In the genomic region with DNA sequence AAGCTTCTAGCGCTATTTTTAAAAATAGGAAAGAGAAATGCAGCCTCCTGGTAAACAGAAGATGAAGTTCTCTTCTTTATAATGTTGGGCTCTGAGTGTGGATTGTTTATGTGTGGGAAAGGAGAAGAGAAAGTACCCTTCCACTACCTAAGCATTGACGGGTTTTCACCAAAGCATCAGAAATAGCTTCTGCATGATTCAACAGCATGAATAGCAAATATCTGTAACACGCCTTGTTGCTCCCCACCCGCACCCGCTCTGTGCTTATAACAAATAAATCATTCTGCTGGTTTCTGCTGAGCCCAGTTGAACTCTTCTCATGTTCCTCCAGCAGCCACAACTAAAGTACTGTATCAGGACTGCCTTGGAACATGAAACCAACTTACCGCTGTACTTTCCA, we compare ENCODE assay signal across 8 cellular contexts. TPM values are rescaled to one million over a fixed set of nuclear protein-coding genes. Genes with fewer than 3 reads are reported as not detected.
DNase-seq lines count a peak whose midpoint lies in the region; ATAC-seq, FAIRE-seq and TF ChIP-seq lines count a peak whose summit lies in the region.

No MANE protein-coding gene starts in this region.

- intact Hi-C loops in PC-3 (cut with micrococcal nuclease) (no loop called here), thyroid gland (cut with DNase I) (no loop called here)

- no peak for TF ChIP-seq POLR2A in thyroid gland (IDR thresholded peaks at IDR 0.05)

- no peak overlapping the region for H3K23ac ChIP-seq in trophoblast cell (ENCODE audit: low read length)

- no peak overlapping the region for H3K14ac ChIP-seq in trophoblast cell (ENCODE audit: low read length)

- H3K27ac ChIP-seq in PC-3 (ENCODE audit: low read length) = no peak overlapping the region
- H3K27ac ChIP-seq in trophoblast cell (ENCODE audit: low read depth, low read length) = no peak overlapping the region
- H3K27ac ChIP-seq in small intestine (ENCODE audit: low read depth in 1 of 2, low read length in 1 of 2) = no peak overlapping the region
- H3K27ac ChIP-seq in thyroid gland = no peak overlapping the region

- DNase-seq in PC-3 (peak; percentile 62), trophoblast cell (peak; percentile 2 to 17), dedifferentiated amniotic fluid mesenchymal stem cell (ENCODE audit: extremely low spot score) (no peak), small intestine (no peak), thyroid gland (no peak)
- DNase-seq in activated CD8-positive, alpha-beta memory T cell treated with anti-CD3 and anti-CD28 coated beads, Interleukin-2, amount 50 U/mL, for 48 hours = no peak

- H3K4me1 ChIP-seq in PC-3 (ENCODE audit: insufficient read depth, low read length) = peaks cover 11% of the 10 kb centered on the region
- H3K4me1 ChIP-seq in trophoblast cell (ENCODE audit: control insufficient read depth in 1 of 2, insufficient read depth in 2 of 2, low read length in 2 of 2) = no peaks in the 10 kb centered on the region
- H3K4me1 ChIP-seq in small intestine (ENCODE audit: control insufficient read depth in 2 of 2, insufficient read depth in 1 of 2, low read depth in 1 of 2, low read length in 1 of 2) = no peaks in the 10 kb centered on the region
- H3K4me1 ChIP-seq in thyroid gland = no peaks in the 10 kb centered on the region

- WGBS in trophoblast cell (ENCODE audit: extremely low coverage, insufficient coverage, insufficient read length) = no CpG with 5 or more reads among the region's 6 CpGs
- whole genome bisulfite sequencing in small intestine, 3 donors = 77 to 86% (median 77%) methylated on average over 6 of the region's 6 CpGs
- 92% methylated on average over 6 of the region's 6 CpGs for WGBS in thyroid gland, 2 donors

- CTCF ChIA-PET in PC-3 (lab: Charles Lee) = no interaction called here

- no peak overlapping the region for H4K8ac ChIP-seq in trophoblast cell (ENCODE audit: low read depth, low read length)

- no peaks in the 10 kb centered on the region for H3K9me3 ChIP-seq in PC-3 (ENCODE audit: low read length)
- no peaks in the 10 kb centered on the region for H3K9me3 ChIP-seq in trophoblast cell (ENCODE audit: insufficient read depth, low read depth, low read length)
- H3K9me3 ChIP-seq in small intestine (ENCODE audit: control insufficient read depth, low read depth) = no peaks in the 10 kb centered on the region
- H3K9me3 ChIP-seq in thyroid gland = no peaks in the 10 kb centered on the region

- H3K9ac ChIP-seq in PC-3 (ENCODE audit: low read length) = no peak overlapping the region
- no peak overlapping the region for H3K9ac ChIP-seq in trophoblast cell (ENCODE audit: low read length)

- POLR2A ChIA-PET in PC-3 (lab: Charles Lee; ENCODE audit: unreplicated experiment) = interaction anchor here (0.6 kb wide), 1 partner anchor 629 kb away, joined by 5 read pairs; no protein-coding TSS in a partner anchor

- H4K12ac ChIP-seq in trophoblast cell (ENCODE audit: low read depth, low read length) = no peak overlapping the region

- H4K20me1 ChIP-seq in PC-3 (ENCODE audit: low read length) = no peaks in the 10 kb centered on the region

- H3K9me2 ChIP-seq in PC-3 (replicated peaks; ENCODE audit: low read length) = no peaks in the 10 kb centered on the region

- H2BK12ac ChIP-seq in trophoblast cell (ENCODE audit: low read length) = no peak overlapping the region

- no peak overlapping the region for H2BK120ac ChIP-seq in trophoblast cell (ENCODE audit: insufficient read depth, low read length, poor library complexity)

- ATAC-seq in GM18907 (IDR thresholded peaks at IDR 0.05; ENCODE audit: unreplicated experiment) (peak; percentile 83), HG02798 (IDR thresholded peaks at IDR 0.05; ENCODE audit: poor library complexity, unreplicated experiment) (peak; percentile 83), PC-3 (peak; percentile 84)

- H3K27me3 ChIP-seq in PC-3 (ENCODE audit: low read length) (no peaks in the 10 kb centered on the region), trophoblast cell (ENCODE audit: insufficient read depth, low read length) (no peaks in the 10 kb centered on the region), small intestine (ENCODE audit: control insufficient read depth in 2 of 2, insufficient read depth in 2 of 2, low read length in 2 of 2) (no peaks in the 10 kb centered on the region), thyroid gland (no peaks in the 10 kb centered on the region)

- H3K18ac ChIP-seq in trophoblast cell (ENCODE audit: low read length) = no peak overlapping the region

- H3K4me3 ChIP-seq in PC-3 (ENCODE audit: low read length) (no peak overlapping the region), trophoblast cell (ENCODE audit: low read depth, low read length) (no peak overlapping the region), small intestine (ENCODE audit: low read depth in 1 of 2, low read length in 2 of 2) (no peak overlapping the region), thyroid gland (replicated peaks in 1 of 3) (no peak overlapping the region)

- FAIRE-seq in small intestine (lab: Jason Lieb, UNC) = no peak

- no peak overlapping the region for H2BK5ac ChIP-seq in trophoblast cell (ENCODE audit: low read depth, low read length, poor library complexity)

- BruUV-seq in PC-3 (replicated peaks; lab: Mats Ljungman, UMichigan) = no TSS peak

- no peak overlapping the region for H2AK5ac ChIP-seq in trophoblast cell (ENCODE audit: low read length)

- no peaks in the 10 kb centered on the region for H3K79me1 ChIP-seq in trophoblast cell (ENCODE audit: low read length)

- H3K79me2 ChIP-seq in PC-3 (ENCODE audit: low read length) (no peaks in the 10 kb centered on the region), trophoblast cell (ENCODE audit: control insufficient read depth, insufficient read depth, low read length, poor library complexity) (no peaks in the 10 kb centered on the region)

- H3F3A ChIP-seq in PC-3 (ENCODE audit: low read length, unreplicated experiment) = no peaks in the 10 kb centered on the region

- no peak for TF ChIP-seq CTCF in PC-3 (conservative IDR thresholded peaks at IDR 0.05; ENCODE audit: low read depth, low read length)
- no peak for TF ChIP-seq CTCF in thyroid gland (IDR thresholded peaks at IDR 0.05)

- no peak overlapping the region for H3K4ac ChIP-seq in trophoblast cell (ENCODE audit: low read depth, low read length)

- H3K36me3 ChIP-seq in PC-3 (ENCODE audit: low read depth, low read length) (no peaks in the 10 kb centered on the region), trophoblast cell (ENCODE audit: control insufficient read depth in 1 of 2, insufficient read depth in 2 of 2, low read length in 2 of 2) (no peaks in the 10 kb centered on the region), small intestine (ENCODE audit: control insufficient read depth in 2 of 2, insufficient read depth in 2 of 2, low read length in 2 of 2) (no peaks in the 10 kb centered on the region), thyroid gland (no peaks in the 10 kb centered on the region)

- peak overlapping the region; percentile 35 for H3K4me2 ChIP-seq in PC-3 (ENCODE audit: low read length)
- no peak overlapping the region for H3K4me2 ChIP-seq in trophoblast cell (ENCODE audit: low read length)

- H2AFZ ChIP-seq in PC-3 (ENCODE audit: low read length) (0 out of 2 replicates have a peak overlapping the region, but pooled peaks have one; percentile 35), trophoblast cell (ENCODE audit: insufficient read depth, low read length, poor library complexity) (no peak overlapping the region)

- no peak overlapping the region for H4K91ac ChIP-seq in trophoblast cell (ENCODE audit: low read depth, low read length)

RNA-seq across cellular contexts. Expression of a gene that starts 20.7 kb away (rescaled TPM):
- total RNA-seq in PC-3 (2014; rRNA removed) = 0.22 TPM in 1 of 2 replicates, not detected in the other
- polyA plus RNA-seq in trophoblast cell (2013) = 0.03 TPM in 2 replicates
- polyA plus RNA-seq in small intestine = under 1 TPM in 2 of 3 donors, not detected in 1; 0.27 to 0.54 TPM
- total RNA-seq in thyroid gland = 1 to 10 TPM in 1 of 4 donors, under 1 TPM in 3; 0.17 to 1.3 (median 0.32) TPM

Comparison
In these comparisons a context has a peak if more than half of its experiments do, and no peak if none do; other contexts are left out.
1. DNase-seq: peak in PC-3 (single experiment) and trophoblast cell (2 of 2); none in activated CD8-positive, alpha-beta memory T cell treated with anti-CD3 and anti-CD28 coated beads, Interleukin-2, amount 50 U/mL, for 48 hours (single experiment), dedifferentiated amniotic fluid mesenchymal stem cell (single experiment), small intestine (single experiment) and thyroid gland (0 of 2).
2. Peak in every context shown above with its lines, with median percentiles within 50 percentile points of each other: ATAC-seq.